In the genomic region with DNA sequence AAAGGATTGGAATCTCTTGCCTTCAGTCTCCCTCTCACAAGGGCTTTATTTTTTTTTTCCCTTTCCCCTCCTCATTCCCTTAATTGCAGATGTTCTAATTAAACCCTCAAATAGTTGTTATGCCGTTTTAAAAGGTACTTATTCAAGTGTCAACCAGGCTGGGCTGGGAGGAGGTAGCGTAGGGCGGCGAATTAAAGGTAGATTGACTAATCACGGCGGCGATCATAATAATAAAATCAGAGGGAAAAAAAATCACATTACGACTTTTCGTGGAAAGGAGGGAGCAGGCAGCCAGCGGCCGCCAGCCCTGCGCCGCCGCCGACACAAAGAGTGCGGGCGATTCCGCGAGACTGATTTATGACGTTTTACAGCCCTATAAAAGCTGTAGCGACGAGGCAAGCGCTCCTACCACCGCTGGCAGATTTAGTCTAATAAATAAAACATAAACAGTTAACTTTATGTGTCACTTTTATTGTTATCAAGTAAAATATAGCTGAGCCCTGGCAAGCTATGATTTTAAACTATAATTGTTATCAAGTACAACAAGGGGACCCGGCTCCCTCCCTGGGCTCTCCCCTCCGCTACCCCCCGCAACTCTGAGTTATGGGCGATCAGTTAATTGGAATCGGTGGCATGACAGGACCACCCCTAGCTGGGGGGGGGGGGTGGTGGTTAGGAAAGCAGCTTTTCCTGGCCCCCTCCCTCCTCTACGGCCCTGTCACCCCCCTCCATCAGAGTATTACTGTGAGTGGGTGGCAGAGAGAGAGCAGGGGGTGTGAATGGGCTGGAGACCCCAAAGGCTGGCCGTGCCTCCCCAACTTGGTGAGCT, we compare ENCODE assay signal across 11 cellular contexts. TPM values are rescaled to one million over a fixed set of nuclear protein-coding genes. Genes with fewer than 3 reads are reported as not detected.
A peak's percentile ranks its signal among the peaks of the same experiment; 100 is the strongest.
DNase-seq lines count a peak whose midpoint lies in the region; ATAC-seq and TF ChIP-seq lines count a peak whose summit lies in the region.
"Had no signal": no experiment of that assay in that cellular context is flagged by ENCODE, and none has a peak within 500 bp of the region (broad histone marks: within the 10 kb centered on the region; RNA-seq: fewer than 3 reads in every experiment).

No MANE protein-coding gene starts in this region.

- no peak overlapping the region for H3K4me3 Mint-ChIP-seq in MCF 10A (ENCODE audit: unreplicated experiment)

- peaks cover 0 to 8% of the 10 kb centered on the region in 2 donors for H3K4me1 ChIP-seq in breast epithelium
- H3K4me1 ChIP-seq in mesodermal cell (ENCODE audit: control insufficient read depth, insufficient read depth, low read length, poor library complexity, severe bottlenecking), result no peaks in the 10 kb centered on the region
- no peaks in the 10 kb centered on the region for H3K4me1 ChIP-seq in aorta (ENCODE audit: control insufficient read depth in 1 of 2, insufficient read depth in 2 of 2, low read length in 2 of 2)
- peaks cover 0 to 5% of the 10 kb centered on the region in 2 donors for H3K4me1 ChIP-seq in thyroid gland
- H3K4me1 ChIP-seq: right lobe of liver had no signal

- WGBS in mesodermal cell (ENCODE audit: insufficient coverage in 2 of 2), 2 experiments, result 3 to 7% methylated on average over 12 to 19 of the region's 31 CpGs
- WGBS in aorta, 2 donors, result 50 to 71% methylated on average over 31 of the region's 31 CpGs
- 20 to 22% methylated on average over 31 of the region's 31 CpGs for WGBS in thyroid gland, 2 donors

- TF ChIP-seq POLR2A in breast epithelium (IDR thresholded peaks at IDR 0.05), result no peak
- TF ChIP-seq POLR2A in thyroid gland (IDR thresholded peaks at IDR 0.05), result no peak

- POLR2A ChIA-PET in MCF 10A (lab: Yijun Ruan, JAX), result no interaction called here

- peaks cover 11% of the 10 kb centered on the region for H3K4me1 Mint-ChIP-seq in MCF 10A (ENCODE audit: insufficient read depth, unreplicated experiment)

- H3K27me3 Mint-ChIP-seq in MCF 10A (ENCODE audit: insufficient read depth, unreplicated experiment), result no peaks in the 10 kb centered on the region

- intact Hi-C loops in breast epithelium (cut with DNase I; ENCODE audit: low total_unique reads) (no loop called here), MCF 10A (cut with micrococcal nuclease) (no loop called here), aorta (cut with DNase I) (no loop called here), thyroid gland (cut with DNase I) (no loop called here)

- H3K27me3 ChIP-seq in breast epithelium (no peaks in the 10 kb centered on the region), WERI-Rb-1 (ENCODE audit: insufficient read depth, low read depth, severe bottlenecking) (no peaks in the 10 kb centered on the region), aorta (ENCODE audit: control insufficient read depth in 1 of 2, insufficient read depth in 2 of 2, low read length in 1 of 2) (no peaks in the 10 kb centered on the region), thyroid gland (peaks cover 55% of the 10 kb centered on the region)

- H3K4me3 ChIP-seq in breast epithelium, result peak overlapping the region; percentile 11 to 72 (median 66)
- H3K4me3 ChIP-seq in WERI-Rb-1 (ENCODE audit: low read depth, low read length), result no peak overlapping the region
- H3K4me3 ChIP-seq in mesodermal cell (ENCODE audit: extremely low read depth, insufficient read depth, low read length, poor library complexity, severe bottlenecking), result no peak overlapping the region
- no peak overlapping the region for H3K4me3 ChIP-seq in aorta (ENCODE audit: low read length in 2 of 2)
- H3K4me3 ChIP-seq in thyroid gland (replicated peaks in 1 of 3), result no peak overlapping the region

- TF ChIP-seq CTCF in breast epithelium (IDR thresholded peaks at IDR 0.05) (no peak), MCF 10A (IDR thresholded peaks at IDR 0.05; ENCODE audit: unreplicated experiment) (no peak), WERI-Rb-1 (IDR thresholded peaks at IDR 0.05; ENCODE audit: low read depth, low read length) (no peak), thyroid gland (IDR thresholded peaks at IDR 0.05) (no peak)

- H3K36me3 Mint-ChIP-seq in MCF 10A (ENCODE audit: insufficient read depth, unreplicated experiment), result no peaks in the 10 kb centered on the region
- H3K36me3 Mint-ChIP-seq: CD4-positive, CD25-positive, alpha-beta regulatory T cell had no signal

- H3K9me3 ChIP-seq in breast epithelium, result no peaks in the 10 kb centered on the region
- H3K9me3 ChIP-seq in WERI-Rb-1 (ENCODE audit: severe bottlenecking), result no peaks in the 10 kb centered on the region
- H3K9me3 ChIP-seq in mesodermal cell (ENCODE audit: control insufficient read depth, low read length), result no peaks in the 10 kb centered on the region
- H3K9me3 ChIP-seq in aorta (ENCODE audit: control insufficient read depth, low read length), result no peaks in the 10 kb centered on the region
- H3K9me3 ChIP-seq in thyroid gland, result no peaks in the 10 kb centered on the region
- H3K9me3 ChIP-seq: right lobe of liver had no signal

- DNase-seq in breast epithelium (ENCODE audit: low spot score in 2 of 2) (no peak), MCF 10A (ENCODE audit: unreplicated experiment) (no peak), WERI-Rb-1 (no peak), aorta (no peak), MV-4-11 (lab: John Stamatoyannopoulos, UW) (no peak), thyroid gland (no peak), DMS 273 (lab: John Stamatoyannopoulos, UW; ENCODE audit: unreplicated experiment) (no peak)
- DNase-seq: right lobe of liver had no signal

- BruUV-seq in MCF 10A (replicated peaks; lab: Mats Ljungman, UMichigan), result no TSS peak

- H3K9me3 Mint-ChIP-seq in MCF 10A (ENCODE audit: unreplicated experiment), result no peaks in the 10 kb centered on the region
- H3K9me3 Mint-ChIP-seq: dendritic cell treated with granulocyte-macrophage colony-stimulating factor and Interleukin-4, amounts not matched to agents 40 ng/mL and 50 ng/mL, for 4 days had no signal

- CTCF ChIA-PET in MCF 10A (lab: Yijun Ruan, JAX), result interaction anchor here (0.6 to 1.8 kb wide), 3 partner anchors 19 to 156 kb away, joined by 3 to 12 read pairs (median 3); a partner anchor contains a TSS

- ATAC-seq in aorta (ENCODE audit: low FRiP score), result peak; percentile 9

- no peak overlapping the region for H3K27ac Mint-ChIP-seq in MCF 10A (ENCODE audit: low read depth, unreplicated experiment)
- H3K27ac Mint-ChIP-seq: dendritic cell treated with granulocyte-macrophage colony-stimulating factor and Interleukin-4, amounts not matched to agents 40 ng/mL and 50 ng/mL, for 4 days had no signal

- H3K36me3 ChIP-seq in breast epithelium, result no peaks in the 10 kb centered on the region
- peaks cover 12% of the 10 kb centered on the region for H3K36me3 ChIP-seq in WERI-Rb-1
- no peaks in the 10 kb centered on the region for H3K36me3 ChIP-seq in mesodermal cell (ENCODE audit: control insufficient read depth, insufficient read depth, low read length)
- no peaks in the 10 kb centered on the region for H3K36me3 ChIP-seq in aorta (ENCODE audit: control insufficient read depth in 1 of 2, insufficient read depth in 2 of 2, low read length in 1 of 2)
- H3K36me3 ChIP-seq in thyroid gland, result no peaks in the 10 kb centered on the region
- H3K36me3 ChIP-seq: right lobe of liver had no signal

- H3K27ac ChIP-seq in breast epithelium, result peak overlapping the region; percentile 80 to 84
- peak overlapping the region; percentile 81 for H3K27ac ChIP-seq in WERI-Rb-1
- peak overlapping the region; percentile 24 for H3K27ac ChIP-seq in mesodermal cell (ENCODE audit: low read depth, low read length, severe bottlenecking)
- no peak overlapping the region for H3K27ac ChIP-seq in aorta (ENCODE audit: low read depth in 1 of 2, low read length in 2 of 2)
- no peak overlapping the region for H3K27ac ChIP-seq in thyroid gland
- H3K27ac ChIP-seq: right lobe of liver had no signal

RNA-seq across cellular contexts. Expression of a gene that starts 1.5 kb away (rescaled TPM):
- 1 to 10 TPM; 1.8 to 2.3 (median 1.9) TPM for total RNA-seq in breast epithelium
- 1.7 and 1.8 TPM in 2 replicates for total RNA-seq in MCF 10A (2022)
- polyA plus RNA-seq in mesodermal cell (2013, experiment 1 of 2), result 9.1 TPM
- 9.2 TPM for polyA plus RNA-seq in mesodermal cell (2013, experiment 2 of 2)
- total RNA-seq in aorta, result 10 to 100 TPM; 10.1 to 18.4 TPM
- 1 to 10 TPM; 1.4 to 1.8 TPM for polyA plus RNA-seq in aorta
- under 1 TPM in 2 of 4 donors, not detected in 2; 0.22 to 0.27 TPM for total RNA-seq in thyroid gland

RNA-seq across cellular contexts. Expression of a gene that starts 19.3 kb away (rescaled TPM):
- total RNA-seq in breast epithelium (under 1 TPM; 0.73 to 0.98 (median 0.96) TPM), MCF 10A (2022) (0.74 TPM in 1 of 2 replicates, not detected in the other), aorta (1 to 10 TPM; 3.8 to 3.9 TPM), thyroid gland (under 1 TPM in 1 of 4 donors, not detected in 3; 0.27 TPM)
- 0.33 TPM for polyA plus RNA-seq in mesodermal cell (2013, experiment 1 of 2)
- 0.30 TPM for polyA plus RNA-seq in mesodermal cell (2013, experiment 2 of 2)
- not detected for polyA plus RNA-seq in aorta
- total RNA-seq: CD4-positive, CD25-positive, alpha-beta regulatory T cell; right lobe of liver had no signal
- polyA plus RNA-seq: CD4-positive, CD25-positive, alpha-beta regulatory T cell had no signal

RNA-seq across cellular contexts. Expression of a gene that starts 23.9 kb away (rescaled TPM):
- total RNA-seq in breast epithelium (1 to 10 TPM; 3.3 to 4.1 (median 4.0) TPM), MCF 10A (2022) (7.1 and 11.5 TPM in 2 replicates), aorta (10 to 100 TPM; 14.7 to 17.1 TPM), thyroid gland (not detected)
- 9.0 TPM for polyA plus RNA-seq in mesodermal cell (2013, experiment 1 of 2)
- polyA plus RNA-seq in mesodermal cell (2013, experiment 2 of 2), result 13.7 TPM
- polyA plus RNA-seq in aorta, result 1 to 10 TPM; 1.5 to 3.3 TPM
- total RNA-seq: CD4-positive, CD25-positive, alpha-beta regulatory T cell; right lobe of liver had no signal
- polyA plus RNA-seq: CD4-positive, CD25-positive, alpha-beta regulatory T cell had no signal

RNA-seq across cellular contexts. Expression of a gene that starts 43.3 kb away (rescaled TPM):
- total RNA-seq in breast epithelium (1 to 10 TPM in 2 of 3 donors, under 1 TPM in 1; 0.73 to 5.4 (median 2.0) TPM), MCF 10A (2022) (6.0 and 6.9 TPM in 2 replicates), aorta (1 to 10 TPM; 4.2 to 6.4 TPM), thyroid gland (not detected)
- 4.0 TPM for polyA plus RNA-seq in mesodermal cell (2013, experiment 1 of 2)
- polyA plus RNA-seq in mesodermal cell (2013, experiment 2 of 2), result 6.0 TPM
- under 1 TPM in 1 of 2 donors, not detected in 1; 0.75 TPM for polyA plus RNA-seq in aorta
- total RNA-seq: CD4-positive, CD25-positive, alpha-beta regulatory T cell; right lobe of liver had no signal
- polyA plus RNA-seq: CD4-positive, CD25-positive, alpha-beta regulatory T cell had no signal

RNA-seq across cellular contexts. Expression of a gene that starts 52.2 kb away (rescaled TPM):
- total RNA-seq in breast epithelium (10 to 100 TPM in 1 of 3 donors, 1 to 10 TPM in 2; 3.8 to 16.8 (median 4.6) TPM), MCF 10A (2022) (5.2 and 6.0 TPM in 2 replicates), aorta (1 to 10 TPM; 2.6 to 9.0 TPM), thyroid gland (under 1 TPM in 2 of 4 donors, not detected in 2; 0.22 to 0.27 TPM)
- polyA plus RNA-seq in mesodermal cell (2013, experiment 1 of 2), result 3.8 TPM
- 3.3 TPM for polyA plus RNA-seq in mesodermal cell (2013, experiment 2 of 2)
- under 1 TPM in 1 of 2 donors, not detected in 1; 0.38 TPM for polyA plus RNA-seq in aorta
- total RNA-seq: CD4-positive, CD25-positive, alpha-beta regulatory T cell; right lobe of liver had no signal
- polyA plus RNA-seq: CD4-positive, CD25-positive, alpha-beta regulatory T cell had no signal

Comparison
In these comparisons a context has a peak if more than half of its experiments do, and no peak if none do; other contexts are left out.
1. H3K27ac ChIP-seq: peak in breast epithelium (2 of 2), WERI-Rb-1 (single experiment) and mesodermal cell (single experiment); none in aorta (0 of 2) and thyroid gland (0 of 3).
2. H3K4me3 ChIP-seq: peak in breast epithelium (3 of 3); none in WERI-Rb-1 (single experiment), mesodermal cell (single experiment), aorta (0 of 2) and thyroid gland (0 of 3).